ENCODE assay signal across 30 cellular contexts in the genomic region with DNA sequence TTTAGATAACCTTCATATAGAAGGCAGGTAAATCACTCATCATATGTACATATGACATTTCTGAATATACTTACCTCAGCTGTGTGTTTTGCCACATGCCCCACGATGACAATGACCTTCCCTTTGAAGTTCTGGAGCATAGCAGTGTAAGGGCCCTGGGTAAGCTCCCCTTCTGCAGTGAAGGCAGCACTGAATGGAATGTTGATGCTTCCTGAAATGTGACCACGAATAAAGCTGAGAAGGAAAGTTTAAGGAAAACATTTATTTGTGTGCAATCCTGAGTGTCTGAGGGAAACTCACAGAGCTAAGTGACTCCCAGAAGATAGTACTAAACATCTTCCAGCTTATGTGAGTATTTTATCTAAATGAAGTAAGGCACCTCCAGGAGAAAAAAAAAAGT.
DNase-seq lines count a peak whose midpoint lies in the region; ATAC-seq, FAIRE-seq and TF ChIP-seq lines count a peak whose summit lies in the region.
"Had no signal": no experiment of that assay in that cellular context is flagged by ENCODE, and none has a peak within 500 bp of the region (broad histone marks: within the 10 kb centered on the region; RNA-seq: fewer than 3 reads in every experiment).

No MANE protein-coding gene starts in this region.

- no peak overlapping the region for H3K4me3 ChIP-seq in hepatocyte
- H3K4me3 ChIP-seq in suprapubic skin: no peak overlapping the region
- H3K4me3 ChIP-seq: heart left ventricle, MG63, prostate gland, thoracic aorta, uterus had no signal

- no peaks in the 10 kb centered on the region for H3K27me3 Mint-ChIP-seq in activated T-helper 17 cell treated with anti-CD3 and anti-CD28 coated beads, Interleukin-2, amount 50 U/mL, for 72 hours
- no peaks in the 10 kb centered on the region for H3K27me3 Mint-ChIP-seq in osteocyte (ENCODE audit: unreplicated experiment)
- H3K27me3 Mint-ChIP-seq: CD4-positive, CD25-positive, alpha-beta regulatory T cell; naive B cell had no signal

- no peaks in the 10 kb centered on the region for H4K20me1 ChIP-seq in hepatocyte (ENCODE audit: insufficient read depth, poor library complexity, severe bottlenecking)

- no peak overlapping the region for H3K4me2 ChIP-seq in hepatocyte

- peaks cover 11% of the 10 kb centered on the region for H3K9me3 Mint-ChIP-seq in activated T-helper 17 cell treated with anti-CD3 and anti-CD28 coated beads, Interleukin-2, amount 50 U/mL, for 72 hours
- peaks cover 7% of the 10 kb centered on the region for H3K9me3 Mint-ChIP-seq in osteocyte (ENCODE audit: unreplicated experiment)

- H3K4me1 Mint-ChIP-seq in activated T-helper 17 cell treated with anti-CD3 and anti-CD28 coated beads, Interleukin-2, amount 50 U/mL, for 72 hours: no peaks in the 10 kb centered on the region
- peaks cover 24% of the 10 kb centered on the region for H3K4me1 Mint-ChIP-seq in osteocyte (ENCODE audit: unreplicated experiment)
- H3K4me1 Mint-ChIP-seq: naive B cell had no signal

- peaks cover 7% of the 10 kb centered on the region for H3K9me3 ChIP-seq in hepatocyte (ENCODE audit: low read depth)
- peaks cover 10% of the 10 kb centered on the region for H3K9me3 ChIP-seq in suprapubic skin
- H3K9me3 ChIP-seq: prostate gland had no signal

- no peak for FAIRE-seq in H54 (lab: Jason Lieb, UNC)
- FAIRE-seq: D721Med, GM12891 had no signal

- no peak for TF ChIP-seq POLR2A in suprapubic skin (IDR thresholded peaks at IDR 0.05)
- no peak for TF ChIP-seq POLR2A in H54 (IDR thresholded peaks at IDR 0.05; ENCODE audit: low read depth, low read length)

- H2AFZ ChIP-seq in hepatocyte: no peak overlapping the region

- H3K4me1 ChIP-seq in hepatocyte (ENCODE audit: insufficient read depth) (peaks cover 3% of the 10 kb centered on the region), suprapubic skin (no peaks in the 10 kb centered on the region)
- H3K4me1 ChIP-seq: heart left ventricle, prostate gland, uterus had no signal

- no peaks in the 10 kb centered on the region for H3K79me2 ChIP-seq in hepatocyte

- no peaks in the 10 kb centered on the region for H3K36me3 ChIP-seq in hepatocyte (replicated peaks; ENCODE audit: insufficient read depth, low read depth)
- peaks cover 34% of the 10 kb centered on the region for H3K36me3 ChIP-seq in suprapubic skin
- H3K36me3 ChIP-seq: MG63, prostate gland, uterus had no signal

- TF ChIP-seq EP300 in suprapubic skin (IDR thresholded peaks at IDR 0.05): no peak

- WGBS in hepatocyte (ENCODE audit: low lambda C conversion rate, missing lambda C conversion rate): 54% methylated on average over 2 of the region's 2 CpGs
- 59% methylated on average over 2 of the region's 2 CpGs for WGBS in suprapubic skin

- H3K36me3 Mint-ChIP-seq in activated T-helper 17 cell treated with anti-CD3 and anti-CD28 coated beads, Interleukin-2, amount 50 U/mL, for 72 hours (ENCODE audit: low read depth): peaks cover 79% of the 10 kb centered on the region
- H3K36me3 Mint-ChIP-seq in osteocyte (ENCODE audit: unreplicated experiment): peaks cover 21% of the 10 kb centered on the region

- no peaks in the 10 kb centered on the region for H3K9me2 ChIP-seq in hepatocyte (replicated peaks; ENCODE audit: insufficient read depth)

- no peak for TF ChIP-seq CTCF in hepatocyte (IDR thresholded peaks at IDR 0.05; ENCODE audit: poor library complexity)
- no peak for TF ChIP-seq CTCF in osteocyte (IDR thresholded peaks at IDR 0.05)
- TF ChIP-seq CTCF in suprapubic skin (IDR thresholded peaks at IDR 0.05): no peak

- ATAC-seq in activated T-helper 17 cell treated with anti-CD3 and anti-CD28 coated beads, Interleukin-2, amount 50 U/mL, for 72 hours (replicated peaks): no peak
- ATAC-seq: heart left ventricle, left lobe of liver, PC-3, Right ventricle myocardium inferior had no signal

- H3K27me3 ChIP-seq in hepatocyte (no peaks in the 10 kb centered on the region), suprapubic skin (no peaks in the 10 kb centered on the region)
- H3K27me3 ChIP-seq: brain microvascular endothelial cell, heart left ventricle, MG63, uterus had no signal

- peak overlapping the region; percentile 31 for H3K27ac Mint-ChIP-seq in activated T-helper 17 cell treated with anti-CD3 and anti-CD28 coated beads, Interleukin-2, amount 50 U/mL, for 72 hours
- H3K27ac Mint-ChIP-seq in osteocyte (ENCODE audit: unreplicated experiment): peak overlapping the region; percentile 59
- H3K27ac Mint-ChIP-seq: CD4-positive, CD25-positive, alpha-beta regulatory T cell; H9; naive B cell; T-helper 2 cell treated with Interferon-gamma antibody and Interleukin-4, amounts not matched to agents 5 μg/mL and 100 μg/mL, for 36 hours had no signal

- no peak overlapping the region for H3K4me3 Mint-ChIP-seq in activated T-helper 17 cell treated with anti-CD3 and anti-CD28 coated beads, Interleukin-2, amount 50 U/mL, for 72 hours
- H3K4me3 Mint-ChIP-seq in osteocyte (ENCODE audit: unreplicated experiment): no peak overlapping the region
- H3K4me3 Mint-ChIP-seq: CD4-positive, CD25-positive, alpha-beta regulatory T cell; H9; naive B cell; T-helper 2 cell treated with Interferon-gamma antibody and Interleukin-4, amounts not matched to agents 5 μg/mL and 100 μg/mL, for 36 hours had no signal

- DNase-seq in GM04503 (ENCODE audit: low read depth) (peak; percentile 25), hepatocyte (ENCODE audit: low spot score) (no peak), osteocyte (ENCODE audit: extremely low spot score, unreplicated experiment) (no peak), suprapubic skin (ENCODE audit: low spot score in 2 of 2) (no peak), H54 (ENCODE audit: insufficient read length, low spot score) (no peak), NCI-H1694 (lab: John Stamatoyannopoulos, UW) (no peak)
- DNase-seq: activated gamma-delta T cell; activated T-cell treated with anti-CD3 and anti-CD28 coated beads for 4 hours; brain microvascular endothelial cell; CD4-positive, CD25-positive, alpha-beta regulatory T cell; H9; heart left ventricle; MG63; naive B cell; NCI-H1105 treated with DMSO at 0.1 percent for 48 hours; NCI-H2081; NCI-H446 treated with DMSO at 0.1 percent for 48 hours; NCI-H82; PC-3; stimulated activated naive CD4-positive, alpha-beta T cell treated with Interleukin-2 at 50 U/mL for 16 hours; uterus had no signal

- H3K27ac ChIP-seq in hepatocyte (peak overlapping the region; percentile 29), suprapubic skin (no peak overlapping the region)
- H3K27ac ChIP-seq: brain microvascular endothelial cell, epithelial cell of prostate, heart left ventricle, prostate gland, thoracic aorta, uterus had no signal
